Comparison of ENCODE assay signal across 26 cellular contexts in the genomic region with DNA sequence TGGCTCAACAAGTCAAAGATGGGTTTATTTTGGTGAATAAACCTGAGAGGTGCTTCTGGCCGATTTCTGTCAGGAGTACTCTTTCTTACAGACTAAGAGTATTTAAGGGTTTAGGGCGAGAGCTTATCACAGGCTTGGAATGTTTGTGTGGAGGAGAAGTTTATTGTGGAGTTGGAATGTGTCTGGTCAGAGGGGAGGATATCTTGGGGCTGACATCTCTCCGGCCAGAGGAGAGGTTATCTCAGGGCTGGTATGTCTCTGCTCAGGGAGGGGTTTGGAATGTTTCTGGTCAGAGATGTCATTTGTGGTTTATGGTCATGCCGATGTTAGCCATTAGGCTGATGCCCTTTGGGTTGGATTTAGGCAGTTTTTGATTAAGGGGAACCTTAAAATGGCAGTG.
A peak's percentile ranks its signal among the peaks of the same experiment; 100 is the strongest.
DNase-seq lines count a peak whose midpoint lies in the region; ATAC-seq, FAIRE-seq and TF ChIP-seq lines count a peak whose summit lies in the region.
"Had no signal": no experiment of that assay in that cellular context is flagged by ENCODE, and none has a peak within 500 bp of the region (broad histone marks: within the 10 kb centered on the region; RNA-seq: fewer than 3 reads in every experiment).

No MANE protein-coding gene starts in this region.

- no peak overlapping the region for H4K8ac ChIP-seq in mesendoderm (ENCODE audit: low read depth, low read length)

- no peaks in the 10 kb centered on the region for H3F3A ChIP-seq in MM.1S (ENCODE audit: insufficient read depth, low read length)

- no peak overlapping the region for H2BK120ac ChIP-seq in mesendoderm (ENCODE audit: low read depth, low read length)

- no peak overlapping the region for H3K9ac ChIP-seq in mesendoderm (ENCODE audit: low read length)
- H3K9ac ChIP-seq in MM.1S (ENCODE audit: low read length) = no peak overlapping the region
- H3K9ac ChIP-seq: BLaER1 had no signal

- H3K4me1 ChIP-seq in mesendoderm (ENCODE audit: control insufficient read depth, low read depth, low read length) (no peaks in the 10 kb centered on the region), MM.1S (ENCODE audit: low read length) (no peaks in the 10 kb centered on the region)
- H3K4me1 ChIP-seq: BE2C, BLaER1 had no signal

- no peaks in the 10 kb centered on the region for H3K9me2 ChIP-seq in MM.1S (replicated peaks; ENCODE audit: insufficient read depth, low read length)

- H2AFZ ChIP-seq in MM.1S (ENCODE audit: low read length) = no peak overlapping the region

- no peaks in the 10 kb centered on the region for H3K36me3 ChIP-seq in mesendoderm (ENCODE audit: control insufficient read depth, insufficient read depth, low read length)
- H3K36me3 ChIP-seq in MM.1S (replicated peaks; ENCODE audit: insufficient read depth, low read length) = no peaks in the 10 kb centered on the region
- H3K36me3 ChIP-seq: BE2C, BLaER1 had no signal

- H3K27me3 ChIP-seq in mesendoderm (ENCODE audit: insufficient read depth, low read length, poor library complexity) (no peaks in the 10 kb centered on the region), MM.1S (replicated peaks; ENCODE audit: insufficient read depth, low read length) (no peaks in the 10 kb centered on the region; the same call in 1 of the 2 replicates)
- H3K27me3 ChIP-seq: BLaER1 had no signal

- H3K4me2 ChIP-seq in mesendoderm (ENCODE audit: low read length) (no peak overlapping the region), MM.1S (ENCODE audit: low read depth, low read length) (no peak overlapping the region)
- H3K4me2 ChIP-seq: BLaER1 had no signal

- WGBS in mesendoderm (ENCODE audit: extremely low coverage, insufficient coverage, low lambda C conversion rate) = no CpG with 5 or more reads among the region's 4 CpGs

- DNase-seq in M059J (ENCODE audit: low read depth) = peak; percentile 81
- DNase-seq in RPMI7951 (ENCODE audit: low read depth) = peak; percentile 2
- peak; percentile 26 for DNase-seq in mesendoderm
- DNase-seq in GM12891 (ENCODE audit: insufficient read length, low spot score) = no peak
- no peak for DNase-seq in MM.1S
- DNase-seq in SW 1271 (lab: John Stamatoyannopoulos, UW) = no peak
- DNase-seq: 8988T; ACHN; BE2C; C1 segment of cervical spinal cord; CD4-positive, alpha-beta memory T cell; CD4-positive, CD25-positive, alpha-beta regulatory T cell; CD8-positive, alpha-beta memory T cell; COR-L47; DMS 273 treated with DMSO at 0.1 percent for 48 hours; DMS153; DMS53; DMS79; DND-41; EL had no signal

- no peaks in the 10 kb centered on the region for H3K79me2 ChIP-seq in mesendoderm (ENCODE audit: control insufficient read depth, insufficient read depth, low read length)
- no peaks in the 10 kb centered on the region for H3K79me2 ChIP-seq in MM.1S (ENCODE audit: low read length)

- no peak overlapping the region for H3K56ac ChIP-seq in mesendoderm (ENCODE audit: low read length)

- no peak overlapping the region for H2AK5ac ChIP-seq in mesendoderm (ENCODE audit: low read length)

- no peaks in the 10 kb centered on the region for H3K79me1 ChIP-seq in mesendoderm (ENCODE audit: low read length)

- no peak overlapping the region for H2BK5ac ChIP-seq in mesendoderm (ENCODE audit: low read length)

- H3K27ac ChIP-seq in mesendoderm (ENCODE audit: low read depth, low read length) (no peak overlapping the region), MM.1S (ENCODE audit: low read length) (no peak overlapping the region)
- H3K27ac ChIP-seq: BLaER1 had no signal

- no peak overlapping the region for H2BK15ac ChIP-seq in mesendoderm (replicated peaks; ENCODE audit: low read depth)

- no peaks in the 10 kb centered on the region for H3K9me3 ChIP-seq in MM.1S (replicated peaks; ENCODE audit: insufficient read depth, low read length)
- H3K9me3 ChIP-seq: BE2C, BLaER1 had no signal

- no peak for FAIRE-seq in GM12891 (lab: Jason Lieb, UNC)
- FAIRE-seq: A204.1, G401.6, GM12878, GM19239 had no signal

- no peak overlapping the region for H4K5ac ChIP-seq in mesendoderm (ENCODE audit: low read length)

- H3K4ac ChIP-seq in mesendoderm (ENCODE audit: low read depth, low read length) = no peak overlapping the region

- no peak for TF ChIP-seq POLR2A in GM12891 (IDR thresholded peaks at IDR 0.05; ENCODE audit: low read depth, low read length)

- no peaks in the 10 kb centered on the region for H4K20me1 ChIP-seq in MM.1S (ENCODE audit: insufficient read depth, low read length)
- H4K20me1 ChIP-seq: BLaER1 had no signal

- no peak overlapping the region for H3K18ac ChIP-seq in mesendoderm (ENCODE audit: low read length)

- no peak overlapping the region for H3K4me3 ChIP-seq in mesendoderm (ENCODE audit: low read length)
- H3K4me3 ChIP-seq in MM.1S (ENCODE audit: low read length) = no peak overlapping the region
- H3K4me3 ChIP-seq: BLaER1, GM12878 had no signal

- no peak overlapping the region for H3K23ac ChIP-seq in mesendoderm (ENCODE audit: low read length)

- ATAC-seq in esophagus mucosa = no peak
- ATAC-seq: GM12878 had no signal

- TF ChIP-seq CTCF in MM.1S (IDR thresholded peaks at IDR 0.05; ENCODE audit: low read length) = no peak

TF ChIP-seq in GM12891, 5 proteins besides CTCF, POLR2A, EP300 and RAD21:
- TF ChIP-seq TAF1 (IDR thresholded peaks at IDR 0.05; ENCODE audit: low read depth, low read length) = no peak
- no peak for TF ChIP-seq PAX5 (IDR thresholded peaks at IDR 0.05; ENCODE audit: insufficient read depth, low read length, severe bottlenecking)
- no peak for TF ChIP-seq POLR2AphosphoS5 (IDR thresholded peaks at IDR 0.05; ENCODE audit: low read depth, low read length)
- no peak for TF ChIP-seq SPI1 (IDR thresholded peaks at IDR 0.05; ENCODE audit: low read depth, low read length)
- no peak for TF ChIP-seq POU2F2 (IDR thresholded peaks at IDR 0.05; ENCODE audit: low read depth, low read length)
TF ChIP-seq in GM12891: peak in this region for 0.

Comparison
In these comparisons a context has a peak if more than half of its experiments do, and no peak if none do; other contexts are left out.
1. DNase-seq: peak in M059J (single experiment), RPMI7951 (single experiment) and mesendoderm (single experiment); none in GM12891 (single experiment), MM.1S (single experiment) and SW 1271 (0 of 2).